Comparison of ENCODE assay signal across 8 cellular contexts in the genomic region with DNA sequence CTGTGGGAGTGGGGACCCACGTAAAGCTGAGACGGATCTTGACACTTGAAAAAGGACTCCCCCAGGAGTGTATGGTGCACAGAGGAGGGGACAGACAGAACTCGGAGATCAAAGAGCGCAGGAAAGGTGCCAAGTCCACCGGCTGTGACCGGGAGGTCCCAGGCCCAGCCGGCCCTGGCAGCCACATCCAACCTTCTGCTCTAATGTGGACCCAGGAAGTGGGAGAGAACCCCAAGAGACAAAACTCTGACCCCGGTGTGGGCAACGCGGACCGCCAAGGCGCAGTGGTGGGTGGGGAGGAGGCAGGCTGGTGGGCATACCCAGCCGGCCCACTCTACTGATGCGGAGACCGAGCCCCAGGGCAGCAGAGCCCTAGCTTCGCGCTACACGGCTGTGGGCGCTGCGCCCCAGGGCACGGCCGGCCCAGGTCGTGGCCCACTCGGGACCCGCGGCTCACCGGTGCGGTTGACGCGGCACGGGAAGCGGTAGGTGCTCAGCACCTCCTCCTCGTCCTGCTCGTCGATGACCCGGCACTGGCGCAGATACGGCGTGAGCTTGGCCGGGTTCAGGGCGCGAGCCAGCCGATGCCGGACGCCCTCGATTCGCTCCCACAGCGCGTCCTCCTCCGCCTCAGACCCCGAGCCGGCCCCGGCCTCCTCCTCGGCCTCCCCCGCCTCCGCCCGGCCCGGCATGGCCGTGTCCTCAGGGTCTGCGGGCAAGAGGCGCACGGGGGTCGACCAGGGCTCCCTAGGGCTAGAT. TPM values are rescaled to one million over a fixed set of nuclear protein-coding genes. Genes with fewer than 3 reads are reported as not detected.
DNase-seq lines count a peak whose midpoint lies in the region; ATAC-seq, FAIRE-seq and TF ChIP-seq lines count a peak whose summit lies in the region.

No MANE protein-coding gene starts in this region.

- H3K36me3 ChIP-seq in duodenal mucosa (ENCODE audit: control insufficient read depth in 1 of 2, insufficient read depth in 2 of 2, low read length in 2 of 2) (peaks cover 9 to 21% of the 10 kb centered on the region in 2 donors), muscle layer of duodenum (ENCODE audit: control insufficient read depth in 1 of 2, insufficient read depth in 2 of 2, low read length in 2 of 2) (no peaks in the 10 kb centered on the region)

- H3K4me3 ChIP-seq in A549: peak overlapping the region; percentile 93
- peak overlapping the region; percentile 80 to 83 for H3K4me3 ChIP-seq in duodenal mucosa (ENCODE audit: low read depth in 1 of 2, low read length in 2 of 2)
- H3K4me3 ChIP-seq in muscle layer of duodenum (ENCODE audit: low read depth in 1 of 2, low read length in 2 of 2): peak overlapping the region; percentile 53 to 62

- DNase-seq in A549 (ENCODE audit: low read depth in 1 of 2, low spot score in 1 of 2) (no peak), NCI-H510A (lab: John Stamatoyannopoulos, UW) (no peak), NCI-H1092 (lab: John Stamatoyannopoulos, UW) (no peak), NCI-H82 treated with DMSO at 0.1 percent for 48 hours (lab: John Stamatoyannopoulos, UW; ENCODE audit: unreplicated experiment) (no peak)

- FAIRE-seq in A549 (lab: Jason Lieb, UNC): no peak

- H3K4me2 ChIP-seq in A549: peak overlapping the region; percentile 100

- no peak for TF ChIP-seq CTCF in A549 (IDR thresholded peaks at IDR 0.05)

- CTCF ChIA-PET in A549 (lab: Yijun Ruan, JAX): interaction anchor here (0.9 to 2.2 kb wide), 6 partner anchors 20 to 64 kb away, joined by 3 to 8 read pairs (median 4); a partner anchor contains a TSS

- peaks cover 0 to 4% of the 10 kb centered on the region in 2 donors for H3K27me3 ChIP-seq in duodenal mucosa (ENCODE audit: control insufficient read depth in 1 of 2, insufficient read depth in 2 of 2, low read length in 2 of 2)
- H3K27me3 ChIP-seq in muscle layer of duodenum (ENCODE audit: low read depth, low read length): peaks cover 13% of the 10 kb centered on the region

- H3K9me3 ChIP-seq in A549 (no peaks in the 10 kb centered on the region), duodenal mucosa (ENCODE audit: control insufficient read depth in 1 of 2, low read length in 2 of 2) (no peaks in the 10 kb centered on the region), muscle layer of duodenum (ENCODE audit: control insufficient read depth in 1 of 2, low read length in 2 of 2) (no peaks in the 10 kb centered on the region)

- H3K9ac ChIP-seq in duodenal mucosa (ENCODE audit: low read depth in 1 of 2, low read length in 2 of 2): peak overlapping the region; percentile 83 to 84

- 3% methylated on average over 10 of the region's 63 CpGs for WGBS in A549 (ENCODE audit: missing lambda C conversion rate)

- TF ChIP-seq EP300 in A549 (IDR thresholded peaks at IDR 0.05) (no peak), Ishikawa (IDR thresholded peaks at IDR 0.05; ENCODE audit: borderline replicate concordance) (no peak)

- no peak for TF ChIP-seq POLR2A in A549 (IDR thresholded peaks at IDR 0.05; ENCODE audit: low read length)

- peaks cover 14% of the 10 kb centered on the region for H3K4me1 ChIP-seq in A549
- peaks cover 25 to 34% of the 10 kb centered on the region in 2 donors for H3K4me1 ChIP-seq in duodenal mucosa (ENCODE audit: control insufficient read depth in 1 of 2, insufficient read depth in 2 of 2, low read length in 2 of 2)
- peaks cover 6 to 14% of the 10 kb centered on the region in 2 donors for H3K4me1 ChIP-seq in muscle layer of duodenum (ENCODE audit: control insufficient read depth in 1 of 2, insufficient read depth in 2 of 2, low read length in 2 of 2)

- peak overlapping the region; percentile 90 to 99 for H3K27ac ChIP-seq in A549
- H3K27ac ChIP-seq in duodenal mucosa (ENCODE audit: low read depth, low read length): peak overlapping the region; percentile 77
- peak overlapping the region; percentile 36 for H3K27ac ChIP-seq in muscle layer of duodenum (ENCODE audit: low read length)

- POLR2A ChIA-PET in A549 (lab: Yijun Ruan, JAX): interaction anchor here (1.5 kb wide), 1 partner anchor 17 kb away, joined by 6 read pairs; no protein-coding TSS in a partner anchor

- ATAC-seq in A549 (peak; percentile 58 to 69), HG02759 (IDR thresholded peaks at IDR 0.05; ENCODE audit: unreplicated experiment) (no peak)

- no peak for TF ChIP-seq RAD21 in A549 (conservative IDR thresholded peaks at IDR 0.05 in 1 of 2, IDR thresholded peaks at IDR 0.05 in 1 of 2)
- TF ChIP-seq RAD21 in Ishikawa (IDR thresholded peaks at IDR 0.05; ENCODE audit: low read depth): no peak

TF ChIP-seq in A549, 52 proteins besides CTCF, POLR2A, EP300 and RAD21:
- no peak for TF ChIP-seq KDM5A (IDR thresholded peaks at IDR 0.05)
- TF ChIP-seq, protein P1, sequence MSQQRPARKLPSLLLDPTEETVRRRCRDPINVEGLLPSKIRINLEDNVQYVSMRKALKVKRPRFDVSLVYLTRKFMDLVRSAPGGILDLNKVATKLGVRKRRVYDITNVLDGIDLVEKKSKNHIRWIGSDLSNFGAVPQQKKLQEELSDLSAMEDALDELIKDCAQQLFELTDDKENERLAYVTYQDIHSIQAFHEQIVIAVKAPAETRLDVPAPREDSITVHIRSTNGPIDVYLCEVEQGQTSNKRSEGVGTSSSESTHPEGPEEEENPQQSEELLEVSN (IDR thresholded peaks at IDR 0.05; ENCODE audit: borderline replicate concordance, low read depth): peak; percentile 23; the same call in 1 of the 2 replicates

TF ChIP-seq in Ishikawa, 13 proteins besides CTCF, POLR2A, EP300 and RAD21:
- TF ChIP-seq, protein P2, sequence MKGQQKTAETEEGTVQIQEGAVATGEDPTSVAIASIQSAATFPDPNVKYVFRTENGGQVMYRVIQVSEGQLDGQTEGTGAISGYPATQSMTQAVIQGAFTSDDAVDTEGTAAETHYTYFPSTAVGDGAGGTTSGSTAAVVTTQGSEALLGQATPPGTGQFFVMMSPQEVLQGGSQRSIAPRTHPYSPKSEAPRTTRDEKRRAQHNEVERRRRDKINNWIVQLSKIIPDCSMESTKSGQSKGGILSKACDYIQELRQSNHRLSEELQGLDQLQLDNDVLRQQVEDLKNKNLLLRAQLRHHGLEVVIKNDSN (IDR thresholded peaks at IDR 0.05): no peak
- TF ChIP-seq TCF12 (IDR thresholded peaks at IDR 0.05; ENCODE audit: low read depth) (no peak), ZBTB7A (IDR thresholded peaks at IDR 0.05; ENCODE audit: low read depth) (peak; percentile 95), CEBPB (IDR thresholded peaks at IDR 0.05) (no peak), EGR1 (IDR thresholded peaks at IDR 0.05) (no peak), FOXM1 (IDR thresholded peaks at IDR 0.05; ENCODE audit: borderline replicate concordance, low read depth) (no peak)
- TF ChIP-seq, protein P3, sequence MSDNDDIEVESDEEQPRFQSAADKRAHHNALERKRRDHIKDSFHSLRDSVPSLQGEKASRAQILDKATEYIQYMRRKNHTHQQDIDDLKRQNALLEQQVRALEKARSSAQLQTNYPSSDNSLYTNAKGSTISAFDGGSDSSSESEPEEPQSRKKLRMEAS (IDR thresholded peaks at IDR 0.05): peak; percentile 46
- TF ChIP-seq, protein P4, sequence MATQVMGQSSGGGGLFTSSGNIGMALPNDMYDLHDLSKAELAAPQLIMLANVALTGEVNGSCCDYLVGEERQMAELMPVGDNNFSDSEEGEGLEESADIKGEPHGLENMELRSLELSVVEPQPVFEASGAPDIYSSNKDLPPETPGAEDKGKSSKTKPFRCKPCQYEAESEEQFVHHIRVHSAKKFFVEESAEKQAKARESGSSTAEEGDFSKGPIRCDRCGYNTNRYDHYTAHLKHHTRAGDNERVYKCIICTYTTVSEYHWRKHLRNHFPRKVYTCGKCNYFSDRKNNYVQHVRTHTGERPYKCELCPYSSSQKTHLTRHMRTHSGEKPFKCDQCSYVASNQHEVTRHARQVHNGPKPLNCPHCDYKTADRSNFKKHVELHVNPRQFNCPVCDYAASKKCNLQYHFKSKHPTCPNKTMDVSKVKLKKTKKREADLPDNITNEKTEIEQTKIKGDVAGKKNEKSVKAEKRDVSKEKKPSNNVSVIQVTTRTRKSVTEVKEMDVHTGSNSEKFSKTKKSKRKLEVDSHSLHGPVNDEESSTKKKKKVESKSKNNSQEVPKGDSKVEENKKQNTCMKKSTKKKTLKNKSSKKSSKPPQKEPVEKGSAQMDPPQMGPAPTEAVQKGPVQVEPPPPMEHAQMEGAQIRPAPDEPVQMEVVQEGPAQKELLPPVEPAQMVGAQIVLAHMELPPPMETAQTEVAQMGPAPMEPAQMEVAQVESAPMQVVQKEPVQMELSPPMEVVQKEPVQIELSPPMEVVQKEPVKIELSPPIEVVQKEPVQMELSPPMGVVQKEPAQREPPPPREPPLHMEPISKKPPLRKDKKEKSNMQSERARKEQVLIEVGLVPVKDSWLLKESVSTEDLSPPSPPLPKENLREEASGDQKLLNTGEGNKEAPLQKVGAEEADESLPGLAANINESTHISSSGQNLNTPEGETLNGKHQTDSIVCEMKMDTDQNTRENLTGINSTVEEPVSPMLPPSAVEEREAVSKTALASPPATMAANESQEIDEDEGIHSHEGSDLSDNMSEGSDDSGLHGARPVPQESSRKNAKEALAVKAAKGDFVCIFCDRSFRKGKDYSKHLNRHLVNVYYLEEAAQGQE (IDR thresholded peaks at IDR 0.05; ENCODE audit: low read depth): no peak

RNA-seq across cellular contexts. Expression of a gene that starts 0.5 kb away (rescaled TPM):
- polyA plus RNA-seq in A549 (2011; rRNA removed) (8.3 and 11.1 TPM in 2 replicates), A549 (2017; fragmentation: RNase III; extraction: RNeasy Plus Mini Kit Qiagen cat#74134 plus additional on column Dnase treatment) (14.1 to 16.1 TPM (median 15.3 TPM) in 3 replicates)
- polyA plus RNA-seq in A549 (2012; cell fraction: cytosol; rRNA removed): 16.0 and 23.0 TPM in 2 replicates
- 52.8 and 67.1 TPM in 2 replicates for polyA plus RNA-seq in A549 (2012; cell fraction: nucleus; rRNA removed)
- 12.5 and 17.6 TPM in 2 replicates for polyA minus RNA-seq in A549 (2011; rRNA and poly(A)+ RNA removed)

RNA-seq across cellular contexts. Expression of a gene that starts 32.5 kb away (rescaled TPM):
- 1.2 and 2.0 TPM in 2 replicates for polyA plus RNA-seq in A549 (2011; rRNA removed)
- polyA plus RNA-seq in A549 (2012; cell fraction: cytosol; rRNA removed): 2.3 and 3.2 TPM in 2 replicates
- polyA plus RNA-seq in A549 (2012; cell fraction: nucleus; rRNA removed): 18.4 and 23.7 TPM in 2 replicates
- polyA plus RNA-seq in A549 (2017; fragmentation: RNase III; extraction: RNeasy Plus Mini Kit Qiagen cat#74134 plus additional on column Dnase treatment): 1.7 to 1.8 TPM (median 1.7 TPM) in 3 replicates
- polyA minus RNA-seq in A549 (2011; rRNA and poly(A)+ RNA removed): 0.73 and 0.95 TPM in 2 replicates

RNA-seq across cellular contexts. Expression of a gene that starts 41.6 kb away (rescaled TPM):
- 12.2 and 16.0 TPM in 2 replicates for polyA plus RNA-seq in A549 (2011; rRNA removed)
- polyA plus RNA-seq in A549 (2012; cell fraction: cytosol; rRNA removed): 23.4 and 33.7 TPM in 2 replicates
- polyA plus RNA-seq in A549 (2012; cell fraction: nucleus; rRNA removed): 21.3 and 29.9 TPM in 2 replicates
- 20.2 to 21.5 TPM (median 20.3 TPM) in 3 replicates for polyA plus RNA-seq in A549 (2017; fragmentation: RNase III; extraction: RNeasy Plus Mini Kit Qiagen cat#74134 plus additional on column Dnase treatment)
- 9.8 and 15.0 TPM in 2 replicates for polyA minus RNA-seq in A549 (2011; rRNA and poly(A)+ RNA removed)

Comparison
In these comparisons a context has a peak if more than half of its experiments do, and no peak if none do; other contexts are left out.
1. H3K27ac ChIP-seq: peak in every context shown above with its lines; median percentile 94 in A549; 77 in duodenal mucosa; 36 in muscle layer of duodenum.